In the genomic region with DNA sequence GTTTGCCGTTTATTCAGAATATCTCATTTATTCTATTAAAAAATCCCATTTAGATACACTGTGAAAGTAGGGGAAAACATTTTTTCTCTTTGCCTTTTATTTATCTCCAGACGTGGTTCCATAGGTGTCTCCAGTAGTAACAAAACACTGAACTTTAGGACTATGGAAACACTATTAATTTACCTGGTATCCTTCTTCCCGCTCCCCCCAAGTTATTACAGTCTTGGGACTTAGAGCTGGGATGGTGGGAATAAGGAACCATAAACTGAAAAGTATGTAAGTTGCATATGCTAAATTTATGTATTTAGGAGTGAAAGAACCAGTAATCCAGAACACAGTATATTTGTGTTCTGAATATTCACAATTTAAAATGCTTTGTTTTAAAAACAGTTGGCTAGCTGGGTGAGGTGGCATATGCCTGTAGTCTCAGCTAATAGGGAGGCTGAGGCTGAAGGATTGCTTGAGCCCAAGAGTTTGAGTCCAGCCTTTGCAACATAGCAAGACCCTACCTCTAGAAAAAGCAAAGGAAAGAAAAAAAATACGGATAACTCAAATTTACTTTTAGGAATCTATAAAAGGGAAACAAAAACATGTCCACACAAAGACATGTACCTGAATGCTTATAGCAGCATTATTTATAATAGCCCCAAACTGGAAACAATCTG, we compare ENCODE assay signal across 1 cellular context.
TF ChIP-seq lines count a peak whose summit lies in the region.

No MANE protein-coding gene starts in this region.

TF ChIP-seq in GM12878, 131 proteins besides CTCF, POLR2A, EP300 and RAD21:
- no peak for TF ChIP-seq POU2F2 (IDR thresholded peaks at IDR 0.05; ENCODE audit: borderline replicate concordance, low read depth, low read length)
- TF ChIP-seq NFXL1 (IDR thresholded peaks at IDR 0.05; ENCODE audit: borderline replicate concordance): no peak
- TF ChIP-seq ATF7 (IDR thresholded peaks at IDR 0.05; ENCODE audit: low read depth): no peak
- no peak for TF ChIP-seq SREBF1 (IDR thresholded peaks at IDR 0.05; ENCODE audit: low read length)
- TF ChIP-seq STAT1 (conservative IDR thresholded peaks at IDR 0.05): no peak
- TF ChIP-seq RFX5 (IDR thresholded peaks at IDR 0.05; ENCODE audit: low read depth, low read length): no peak
- TF ChIP-seq CHD2 (IDR thresholded peaks at IDR 0.05; ENCODE audit: borderline replicate concordance, low read depth, low read length): no peak
TF ChIP-seq in GM12878: peak in this region for 0.
